Comparison of ENCODE assay signal across 14 cellular contexts in genomic region chr6:65280060-65280459, GRCh38.
A peak's percentile ranks its signal among the peaks of the same experiment; 100 is the strongest.
DNase-seq lines count a peak whose midpoint lies in the region.
"Had no signal": no experiment of that assay in that cellular context is flagged by ENCODE, and none has a peak within 500 bp of the region (broad histone marks: within the 10 kb centered on the region; RNA-seq: fewer than 3 reads in every experiment).

No MANE protein-coding gene starts in this region.

- peak; percentile 25 for DNase-seq in NCI-H748 (lab: John Stamatoyannopoulos, UW; ENCODE audit: unreplicated experiment)
- DNase-seq in NCI-H748 treated with DMSO at 0.1 percent for 48 hours (lab: John Stamatoyannopoulos, UW) = no peak
- peak; percentile 60 for DNase-seq in DMS53 treated with DMSO at 0.1 percent for 48 hours (lab: John Stamatoyannopoulos, UW; ENCODE audit: unreplicated experiment)
- DNase-seq in NCI-H69 (lab: John Stamatoyannopoulos, UW) = peak; percentile 56
- no peak for DNase-seq in T-helper 1 cell
- no peak for DNase-seq in stimulated activated CD4-positive, alpha-beta T cell treated with anti-CD3 and anti-CD28 coated beads, Interleukin-15, amount 100 ng/mL, for 24 hours
- DNase-seq: C1 segment of cervical spinal cord; Calu3; CD4-positive, alpha-beta memory T cell; COR-L47; DMS79; EL; GF-D8; H9 had no signal

Comparison
In these comparisons a context has a peak if more than half of its experiments do, and no peak if none do; other contexts are left out.
1. DNase-seq: peak in NCI-H748 (single experiment), DMS53 treated with DMSO at 0.1 percent for 48 hours (single experiment) and NCI-H69 (single experiment); none in NCI-H748 treated with DMSO at 0.1 percent for 48 hours (single experiment), T-helper 1 cell (0 of 5) and stimulated activated CD4-positive, alpha-beta T cell treated with anti-CD3 and anti-CD28 coated beads, Interleukin-15, amount 100 ng/mL, for 24 hours (single experiment).